1 cellular context compared by ENCODE assay signal in genomic region chr11:8698917-8699441, GRCh38.
TF ChIP-seq lines count a peak whose summit lies in the region.

No MANE protein-coding gene starts in this region.

TF ChIP-seq in WTC11, 78 proteins besides CTCF, POLR2A, EP300 and RAD21 (continued from another document):
- no peak for TF ChIP-seq USF2 (CRISPR knock-in tag; IDR thresholded peaks at IDR 0.05)
- TF ChIP-seq MAX (CRISPR knock-in tag; IDR thresholded peaks at IDR 0.05), result 0 out of 2 replicates have a peak, but pooled peaks have one; percentile 8
- 0 out of 2 replicates have a peak, but pooled peaks have one; percentile 51 for TF ChIP-seq ERG (CRISPR knock-in tag; IDR thresholded peaks at IDR 0.05)
- TF ChIP-seq SP1 (CRISPR knock-in tag; conservative IDR thresholded peaks at IDR 0.05), result peak; percentile 14; the same call in 1 of the 2 replicates
